Comparison of ENCODE assay signal across 21 cellular contexts in genomic region chr3:37899711-37900306, GRCh38.
"Had no signal": no experiment of that assay in that cellular context is flagged by ENCODE, and none has a peak within 500 bp of the region (broad histone marks: within the 10 kb centered on the region; RNA-seq: fewer than 3 reads in every experiment).

No MANE protein-coding gene starts in this region.

- ATAC-seq: activated T-cell treated with anti-CD3 and anti-CD28 coated beads, Interleukin-2, amount 50 U/mL, for 4 hours; heart right ventricle; lower lobe of right lung had no signal

- H3K27me3 ChIP-seq: colonic mucosa, heart right ventricle, neural progenitor cell, transverse colon had no signal

- H3K4me1 ChIP-seq: colonic mucosa had no signal

- H3K9me3 ChIP-seq: colonic mucosa, heart right ventricle, lower lobe of right lung, transverse colon had no signal

- H2AFZ ChIP-seq: neural progenitor cell had no signal

- H3K4me3 ChIP-seq: colonic mucosa, heart right ventricle, lower lobe of right lung, neural progenitor cell, transverse colon had no signal

- H3K36me3 Mint-ChIP-seq: naive B cell had no signal

- DNase-seq: activated CD4-positive, alpha-beta T cell treated with anti-CD3 and anti-CD28 coated beads, Interleukin-2, amount 10 ng/mL, durations not matched to agents 7 days and 5 days; activated CD4-positive, CD25-positive, alpha-beta regulatory T cell treated with anti-CD3 and anti-CD28 coated beads, Interleukin-2, amount 50 U/mL, for 72 hours; activated CD8-positive, alpha-beta T cell treated with anti-CD3 and anti-CD28 coated beads, Interleukin-2, amount 10 ng/mL, durations not matched to agents 7 days and 5 days; activated effector memory CD4-positive, alpha-beta T cell treated with Interleukin-2 at 50 U/mL for 16 hours; activated T-cell treated with anti-CD3 and anti-CD28 coated beads, Interleukin-2, amount 50 U/mL, for 4 hours; amygdala; colonic mucosa; endodermal cell; heart right ventricle; kidney; lower lobe of right lung; mesendoderm; naive B cell; stimulated activated CD4-positive, alpha-beta T cell treated with anti-CD3 and anti-CD28 coated beads, Interleukin-2, amount 100 ng/mL, for 48 hours; stimulated activated naive B cell treated with anti-CD40 and anti-IgM and Interleukin-4, amounts not matched to agents 10 μg/mL and 1 μg/mL and 100 μg/mL, for 72 hours; T1000; transverse colon; WERI-Rb-1 had no signal

- H3K9ac ChIP-seq: neural progenitor cell had no signal

- H3K4me2 ChIP-seq: neural progenitor cell had no signal

- H3K36me3 ChIP-seq: colonic mucosa, heart right ventricle, lower lobe of right lung, neural progenitor cell, transverse colon, WERI-Rb-1 had no signal

- H3K27ac Mint-ChIP-seq: activated CD4-positive, alpha-beta T cell treated with anti-CD3 and anti-CD28 coated beads, Interleukin-2, amount 10 ng/mL, durations not matched to agents 7 days and 5 days; activated CD8-positive, alpha-beta T cell treated with anti-CD3 and anti-CD28 coated beads, Interleukin-2, amount 10 ng/mL, durations not matched to agents 7 days and 5 days; activated naive CD4-positive, alpha-beta T cell treated with anti-CD3 and anti-CD28 coated beads for 36 hours; endodermal cell; neural progenitor cell; stimulated activated naive B cell treated with anti-CD40 and anti-IgM and Interleukin-4, amounts not matched to agents 10 μg/mL and 1 μg/mL and 100 μg/mL, for 72 hours; T-helper 1 cell treated with Interleukin-12 subunit alpha and Interleukin-12 subunit beta and Interleukin-4 antibody, amounts not matched to agents 30 μg/mL and 1 μg/mL, for 36 hours had no signal

- H3K27me3 Mint-ChIP-seq: activated CD4-positive, alpha-beta T cell treated with anti-CD3 and anti-CD28 coated beads, Interleukin-2, amount 10 ng/mL, durations not matched to agents 7 days and 5 days; naive B cell had no signal

- H3K4me3 Mint-ChIP-seq: activated CD4-positive, alpha-beta T cell treated with anti-CD3 and anti-CD28 coated beads, Interleukin-2, amount 10 ng/mL, durations not matched to agents 7 days and 5 days; activated CD8-positive, alpha-beta T cell treated with anti-CD3 and anti-CD28 coated beads, Interleukin-2, amount 10 ng/mL, durations not matched to agents 7 days and 5 days; activated naive CD4-positive, alpha-beta T cell treated with anti-CD3 and anti-CD28 coated beads for 36 hours; activated T-cell treated with anti-CD3 and anti-CD28 coated beads, Interleukin-2, amount 50 U/mL, for 4 hours; endodermal cell; naive B cell; neural progenitor cell; stimulated activated naive B cell treated with anti-CD40 and anti-IgM and Interleukin-4, amounts not matched to agents 10 μg/mL and 1 μg/mL and 100 μg/mL, for 72 hours; T-helper 1 cell treated with Interleukin-12 subunit alpha and Interleukin-12 subunit beta and Interleukin-4 antibody, amounts not matched to agents 30 μg/mL and 1 μg/mL, for 36 hours had no signal

- H3K9me3 Mint-ChIP-seq: activated CD4-positive, alpha-beta T cell treated with anti-CD3 and anti-CD28 coated beads, Interleukin-2, amount 10 ng/mL, durations not matched to agents 7 days and 5 days; activated naive CD4-positive, alpha-beta T cell treated with anti-CD3 and anti-CD28 coated beads for 36 hours; activated T-cell treated with anti-CD3 and anti-CD28 coated beads, Interleukin-2, amount 50 U/mL, for 4 hours; endodermal cell; neural progenitor cell; stimulated activated naive B cell treated with anti-CD40 and anti-IgM and Interleukin-4, amounts not matched to agents 10 μg/mL and 1 μg/mL and 100 μg/mL, for 72 hours; T-helper 1 cell treated with Interleukin-12 subunit alpha and Interleukin-12 subunit beta and Interleukin-4 antibody, amounts not matched to agents 30 μg/mL and 1 μg/mL, for 36 hours had no signal

- H3K4me1 Mint-ChIP-seq: naive B cell; stimulated activated naive B cell treated with anti-CD40 and anti-IgM and Interleukin-4, amounts not matched to agents 10 μg/mL and 1 μg/mL and 100 μg/mL, for 72 hours had no signal
